Comparison of ENCODE assay signal across 1 cellular context in the genomic region with DNA sequence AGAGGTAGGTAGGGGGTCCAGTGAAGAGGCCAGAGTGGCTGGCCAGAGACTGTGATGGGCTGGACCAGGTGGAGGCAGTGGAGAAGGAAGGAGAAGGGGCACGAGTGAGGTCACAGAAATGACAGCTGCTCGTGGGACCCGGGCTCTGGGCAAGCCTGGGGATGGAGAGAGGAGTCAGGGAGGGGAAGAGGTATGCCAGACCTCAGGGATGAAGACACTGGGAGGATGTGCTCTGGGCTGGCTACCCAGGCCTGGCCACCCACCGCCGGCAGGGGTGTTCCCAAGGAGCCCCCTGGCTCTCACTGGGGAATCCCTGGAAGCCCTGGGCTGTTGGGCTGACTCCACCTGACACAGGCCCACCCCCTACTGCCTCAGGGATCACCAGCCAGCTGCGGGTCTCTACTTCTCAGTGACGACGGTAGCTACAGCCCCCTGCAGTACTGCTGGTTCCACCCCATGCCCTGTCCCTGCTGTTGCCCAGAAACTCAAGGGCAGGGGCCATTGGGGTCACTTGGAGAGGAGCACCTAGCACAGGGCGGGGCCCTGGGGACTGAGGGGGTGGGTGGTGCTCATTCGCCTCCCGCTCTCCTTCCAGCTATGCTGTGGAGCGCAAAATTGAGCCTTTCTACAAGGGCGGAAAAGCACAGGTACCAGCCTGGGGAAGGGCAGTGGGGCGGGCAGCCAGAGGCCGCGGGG.
TF ChIP-seq lines count a peak whose summit lies in the region.

No MANE protein-coding gene starts in this region.

TF ChIP-seq in HepG2, 621 proteins besides CTCF, POLR2A, EP300 and RAD21:
- TF ChIP-seq ZFP82 (CRISPR knock-in tag; IDR thresholded peaks at IDR 0.05; ENCODE audit: borderline replicate concordance) = no peak
- TF ChIP-seq HOXD1 (CRISPR knock-in tag; IDR thresholded peaks at IDR 0.05) = no peak
- TF ChIP-seq, protein P1, sequence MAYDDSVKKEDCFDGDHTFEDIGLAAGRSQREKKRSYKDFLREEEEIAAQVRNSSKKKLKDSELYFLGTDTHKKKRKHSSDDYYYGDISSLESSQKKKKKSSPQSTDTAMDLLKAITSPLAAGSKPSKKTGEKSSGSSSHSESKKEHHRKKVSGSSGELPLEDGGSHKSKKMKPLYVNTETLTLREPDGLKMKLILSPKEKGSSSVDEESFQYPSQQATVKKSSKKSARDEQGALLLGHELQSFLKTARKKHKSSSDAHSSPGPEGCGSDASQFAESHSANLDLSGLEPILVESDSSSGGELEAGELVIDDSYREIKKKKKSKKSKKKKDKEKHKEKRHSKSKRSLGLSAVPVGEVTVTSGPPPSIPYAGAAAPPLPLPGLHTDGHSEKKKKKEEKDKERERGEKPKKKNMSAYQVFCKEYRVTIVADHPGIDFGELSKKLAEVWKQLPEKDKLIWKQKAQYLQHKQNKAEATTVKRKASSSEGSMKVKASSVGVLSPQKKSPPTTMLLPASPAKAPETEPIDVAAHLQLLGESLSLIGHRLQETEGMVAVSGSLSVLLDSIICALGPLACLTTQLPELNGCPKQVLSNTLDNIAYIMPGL (CRISPR knock-in tag; IDR thresholded peaks at IDR 0.05; ENCODE audit: borderline replicate concordance in 1 of 2, low read depth in 1 of 2) = no peak
- TF ChIP-seq ZBTB21 (CRISPR knock-in tag; IDR thresholded peaks at IDR 0.05) = no peak
- no peak for TF ChIP-seq NFRKB (IDR thresholded peaks at IDR 0.05)
- TF ChIP-seq ZNF331 (CRISPR knock-in tag; IDR thresholded peaks at IDR 0.05) = no peak
- TF ChIP-seq, protein P2, sequence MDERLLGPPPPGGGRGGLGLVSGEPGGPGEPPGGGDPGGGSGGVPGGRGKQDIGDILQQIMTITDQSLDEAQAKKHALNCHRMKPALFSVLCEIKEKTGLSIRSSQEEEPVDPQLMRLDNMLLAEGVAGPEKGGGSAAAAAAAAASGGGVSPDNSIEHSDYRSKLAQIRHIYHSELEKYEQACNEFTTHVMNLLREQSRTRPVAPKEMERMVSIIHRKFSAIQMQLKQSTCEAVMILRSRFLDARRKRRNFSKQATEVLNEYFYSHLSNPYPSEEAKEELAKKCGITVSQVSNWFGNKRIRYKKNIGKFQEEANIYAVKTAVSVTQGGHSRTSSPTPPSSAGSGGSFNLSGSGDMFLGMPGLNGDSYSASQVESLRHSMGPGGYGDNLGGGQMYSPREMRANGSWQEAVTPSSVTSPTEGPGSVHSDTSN (CRISPR knock-in tag; IDR thresholded peaks at IDR 0.05) = no peak
- TF ChIP-seq SUZ12 (IDR thresholded peaks at IDR 0.05; ENCODE audit: low read depth, low read length) = no peak
- TF ChIP-seq, protein P3, sequence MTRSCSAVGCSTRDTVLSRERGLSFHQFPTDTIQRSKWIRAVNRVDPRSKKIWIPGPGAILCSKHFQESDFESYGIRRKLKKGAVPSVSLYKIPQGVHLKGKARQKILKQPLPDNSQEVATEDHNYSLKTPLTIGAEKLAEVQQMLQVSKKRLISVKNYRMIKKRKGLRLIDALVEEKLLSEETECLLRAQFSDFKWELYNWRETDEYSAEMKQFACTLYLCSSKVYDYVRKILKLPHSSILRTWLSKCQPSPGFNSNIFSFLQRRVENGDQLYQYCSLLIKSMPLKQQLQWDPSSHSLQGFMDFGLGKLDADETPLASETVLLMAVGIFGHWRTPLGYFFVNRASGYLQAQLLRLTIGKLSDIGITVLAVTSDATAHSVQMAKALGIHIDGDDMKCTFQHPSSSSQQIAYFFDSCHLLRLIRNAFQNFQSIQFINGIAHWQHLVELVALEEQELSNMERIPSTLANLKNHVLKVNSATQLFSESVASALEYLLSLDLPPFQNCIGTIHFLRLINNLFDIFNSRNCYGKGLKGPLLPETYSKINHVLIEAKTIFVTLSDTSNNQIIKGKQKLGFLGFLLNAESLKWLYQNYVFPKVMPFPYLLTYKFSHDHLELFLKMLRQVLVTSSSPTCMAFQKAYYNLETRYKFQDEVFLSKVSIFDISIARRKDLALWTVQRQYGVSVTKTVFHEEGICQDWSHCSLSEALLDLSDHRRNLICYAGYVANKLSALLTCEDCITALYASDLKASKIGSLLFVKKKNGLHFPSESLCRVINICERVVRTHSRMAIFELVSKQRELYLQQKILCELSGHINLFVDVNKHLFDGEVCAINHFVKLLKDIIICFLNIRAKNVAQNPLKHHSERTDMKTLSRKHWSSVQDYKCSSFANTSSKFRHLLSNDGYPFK (CRISPR knock-in tag; IDR thresholded peaks at IDR 0.05; ENCODE audit: borderline replicate concordance) = no peak
